8 cellular contexts compared by ENCODE assay signal in the genomic region with DNA sequence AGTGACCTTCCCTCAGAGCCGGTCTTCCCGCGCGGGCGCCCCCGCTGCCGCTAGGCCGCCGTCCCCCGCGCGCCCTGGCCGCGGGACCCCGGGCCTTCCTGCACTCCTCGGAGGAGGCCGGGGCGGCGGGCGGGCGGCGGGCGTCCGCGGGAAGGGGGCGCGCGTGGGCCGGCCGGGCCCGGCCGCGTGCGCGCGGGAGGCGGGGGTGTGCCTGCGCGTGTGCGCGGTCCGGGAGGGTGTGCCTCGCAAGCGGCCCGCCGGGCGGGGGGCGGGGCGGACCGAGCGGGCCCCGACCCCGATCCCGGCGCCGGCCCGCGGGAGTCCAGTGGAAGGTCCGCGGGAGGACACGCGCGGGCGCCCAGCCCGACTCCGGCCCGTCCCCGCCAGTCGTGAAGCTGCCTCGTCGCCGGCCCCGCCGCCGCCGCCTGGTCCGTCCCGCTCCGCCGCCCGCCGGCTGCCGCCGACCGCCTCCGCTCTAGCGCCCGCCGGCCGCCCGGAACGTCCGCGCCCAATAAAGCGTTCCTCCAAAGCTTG. TPM values are rescaled to one million over a fixed set of nuclear protein-coding genes. Genes with fewer than 3 reads are reported as not detected.
A peak's percentile ranks its signal among the peaks of the same experiment; 100 is the strongest.
DNase-seq lines count a peak whose midpoint lies in the region; ATAC-seq and TF ChIP-seq lines count a peak whose summit lies in the region.

No MANE protein-coding gene starts in this region.

- H3K9me3 ChIP-seq in CD8-positive, alpha-beta memory T cell (ENCODE audit: low read length), result no peaks in the 10 kb centered on the region

- POLR2A ChIA-PET in CD8-positive, alpha-beta memory T cell (lab: Charles Lee), result interaction anchor here (0.6 to 4.1 kb wide), 10 partner anchors 8 to 274 kb away, joined by 3 to 30 read pairs (median 5); no protein-coding TSS in a partner anchor
- POLR2A ChIA-PET in WTC11 (lab: Charles Lee), result interaction anchor here (0.7 to 2.0 kb wide), 10 partner anchors 12 to 268 kb away, joined by 3 to 9 read pairs (median 4); no protein-coding TSS in a partner anchor

- H3K4me3 ChIP-seq in CD8-positive, alpha-beta memory T cell (ENCODE audit: low read length), result peak overlapping the region; percentile 61

- no peak for TF ChIP-seq CTCF in WTC11 (IDR thresholded peaks at IDR 0.05)

- H3K4me3 Mint-ChIP-seq in CD8-positive, alpha-beta memory T cell, result peak overlapping the region; percentile 91 to 97 (median 95)
- H3K4me3 Mint-ChIP-seq in WTC11 (peak overlapping the region; percentile 96), memory B cell (peak overlapping the region; percentile 88)
- peak overlapping the region; percentile 85 to 89 for H3K4me3 Mint-ChIP-seq in stimulated activated naive B cell treated with anti-CD40 and anti-IgM and Interleukin-4, amounts not matched to agents 10 μg/mL and 1 μg/mL and 100 μg/mL, for 72 hours

- H3K27ac Mint-ChIP-seq in CD8-positive, alpha-beta memory T cell, result peak overlapping the region; percentile 60 to 97 (median 91)
- H3K27ac Mint-ChIP-seq in WTC11, result peak overlapping the region; percentile 92
- peak overlapping the region; percentile 90 for H3K27ac Mint-ChIP-seq in memory B cell
- H3K27ac Mint-ChIP-seq in stimulated activated naive B cell treated with anti-CD40 and anti-IgM and Interleukin-4, amounts not matched to agents 10 μg/mL and 1 μg/mL and 100 μg/mL, for 72 hours, result peak overlapping the region; percentile 90

- peaks cover 0 to 1% (median 0%) of the 10 kb centered on the region in 5 donors for H3K9me3 Mint-ChIP-seq in CD8-positive, alpha-beta memory T cell
- no peaks in the 10 kb centered on the region for H3K9me3 Mint-ChIP-seq in WTC11
- no peaks in the 10 kb centered on the region for H3K9me3 Mint-ChIP-seq in memory B cell
- no peaks in the 10 kb centered on the region for H3K9me3 Mint-ChIP-seq in stimulated activated naive B cell treated with anti-CD40 and anti-IgM and Interleukin-4, amounts not matched to agents 10 μg/mL and 1 μg/mL and 100 μg/mL, for 72 hours

- CTCF ChIA-PET in CD8-positive, alpha-beta memory T cell (lab: Charles Lee), result interaction anchor here (0.7 to 6.5 kb wide), 10 partner anchors 39 to 274 kb away, joined by 3 to 43 read pairs (median 3); no protein-coding TSS in a partner anchor
- CTCF ChIA-PET in WTC11 (lab: Charles Lee), result interaction anchor here (1.0 to 3.2 kb wide), 14 partner anchors 12 to 294 kb away, joined by 3 to 27 read pairs (median 5); no protein-coding TSS in a partner anchor

- H3K36me3 ChIP-seq in CD8-positive, alpha-beta memory T cell (ENCODE audit: insufficient read depth, low read length), result no peaks in the 10 kb centered on the region

- peaks cover 6 to 53% (median 49%) of the 10 kb centered on the region in 3 donors for H3K4me1 Mint-ChIP-seq in CD8-positive, alpha-beta memory T cell
- H3K4me1 Mint-ChIP-seq in WTC11 (peaks cover 45% of the 10 kb centered on the region), memory B cell (peaks cover 37% of the 10 kb centered on the region)
- peaks cover 34 to 64% of the 10 kb centered on the region in 2 donors for H3K4me1 Mint-ChIP-seq in stimulated activated naive B cell treated with anti-CD40 and anti-IgM and Interleukin-4, amounts not matched to agents 10 μg/mL and 1 μg/mL and 100 μg/mL, for 72 hours

- H3K27me3 ChIP-seq in CD8-positive, alpha-beta memory T cell (ENCODE audit: insufficient read depth, low read length, poor library complexity, severe bottlenecking), result no peaks in the 10 kb centered on the region

- peak in 3 of 5 donors; percentile 24 to 63 (median 46) for DNase-seq in CD8-positive, alpha-beta memory T cell
- DNase-seq in WTC11 (ENCODE audit: low spot score) (peak; percentile 29), ecto neural progenitor cell (ENCODE audit: low spot score) (peak; percentile 60), memory B cell (ENCODE audit: low spot score in 2 of 2) (peak; percentile 26 to 59), foreskin melanocyte (no peak)
- peak; percentile 29 for DNase-seq in stimulated activated naive B cell treated with anti-CD40 and anti-IgM and Interleukin-4, amounts not matched to agents 10 μg/mL and 1 μg/mL and 100 μg/mL, for 72 hours

- peak overlapping the region; percentile 63 for H3K27ac ChIP-seq in CD8-positive, alpha-beta memory T cell (ENCODE audit: low read depth, low read length)

- ATAC-seq in GM19452 (IDR thresholded peaks at IDR 0.05; ENCODE audit: unreplicated experiment), result peak; percentile 42
- ATAC-seq in HG03457 (IDR thresholded peaks at IDR 0.05; ENCODE audit: unreplicated experiment), result peak; percentile 26
- ATAC-seq in WTC11, result no peak
- ATAC-seq in memory B cell (ENCODE audit: low read depth), result peak; percentile 72
- peak; percentile 58 to 61 for ATAC-seq in stimulated activated naive B cell treated with anti-CD40 and anti-IgM and Interleukin-4, amounts not matched to agents 10 μg/mL and 1 μg/mL and 100 μg/mL, for 72 hours (replicated peaks)

- H3K27me3 Mint-ChIP-seq in CD8-positive, alpha-beta memory T cell, result peaks cover 0 to 5% of the 10 kb centered on the region in 2 donors
- H3K27me3 Mint-ChIP-seq in WTC11 (ENCODE audit: low read depth), result peaks cover 11% of the 10 kb centered on the region
- H3K27me3 Mint-ChIP-seq in memory B cell, result no peaks in the 10 kb centered on the region
- H3K27me3 Mint-ChIP-seq in stimulated activated naive B cell treated with anti-CD40 and anti-IgM and Interleukin-4, amounts not matched to agents 10 μg/mL and 1 μg/mL and 100 μg/mL, for 72 hours, result no peaks in the 10 kb centered on the region

- peaks cover 43% of the 10 kb centered on the region for H3K4me1 ChIP-seq in CD8-positive, alpha-beta memory T cell (ENCODE audit: insufficient read depth, low read length)

- peaks cover 0 to 29% (median 0%) of the 10 kb centered on the region in 3 donors for H3K36me3 Mint-ChIP-seq in CD8-positive, alpha-beta memory T cell
- H3K36me3 Mint-ChIP-seq in WTC11, result peaks cover 7% of the 10 kb centered on the region
- peaks cover 4% of the 10 kb centered on the region for H3K36me3 Mint-ChIP-seq in memory B cell
- peaks cover 24 to 33% of the 10 kb centered on the region in 2 donors for H3K36me3 Mint-ChIP-seq in stimulated activated naive B cell treated with anti-CD40 and anti-IgM and Interleukin-4, amounts not matched to agents 10 μg/mL and 1 μg/mL and 100 μg/mL, for 72 hours

TF ChIP-seq in WTC11, 78 proteins besides CTCF, POLR2A, EP300 and RAD21:
- TF ChIP-seq RORB (CRISPR knock-in tag; IDR thresholded peaks at IDR 0.05) (no peak), KAT7 (CRISPR knock-in tag; IDR thresholded peaks at IDR 0.05; ENCODE audit: borderline replicate concordance) (peak; percentile 66; the same call in 1 of the 2 replicates)

RNA-seq across cellular contexts. Expression of a gene that starts 0.4 kb away (rescaled TPM):
- total RNA-seq in CD8-positive, alpha-beta memory T cell, result 100 to 1,000 TPM; 134 to 136 TPM
- 163 TPM for polyA plus RNA-seq in CD8-positive, alpha-beta memory T cell
- total RNA-seq in WTC11 (2021), result 109 to 133 TPM (median 111 TPM) in 3 replicates

RNA-seq across cellular contexts. Expression of a gene that starts 0.4 kb away (rescaled TPM):
- 10 to 100 TPM; 23.2 to 23.8 TPM for total RNA-seq in CD8-positive, alpha-beta memory T cell
- 1.4 TPM for polyA plus RNA-seq in CD8-positive, alpha-beta memory T cell
- 14.8 to 18.0 TPM (median 17.8 TPM) in 3 replicates for total RNA-seq in WTC11 (2021)
